Comparison of ENCODE assay signal across 1 cellular context in genomic region chr15:63473999-63474809, GRCh38.
TF ChIP-seq lines count a peak whose summit lies in the region.

No MANE protein-coding gene starts in this region.

TF ChIP-seq in HepG2, 621 proteins besides CTCF, POLR2A, EP300 and RAD21 (continued from another document and continues in another):
- peak; percentile 70; the same call in 1 of the 2 replicates for TF ChIP-seq HMGXB3 (CRISPR knock-in tag; IDR thresholded peaks at IDR 0.05; ENCODE audit: borderline replicate concordance)
- TF ChIP-seq ZNF513 (CRISPR knock-in tag; conservative IDR thresholded peaks at IDR 0.05) = no peak
- 0 out of 2 replicates have a peak, but pooled peaks have one; percentile 56 for TF ChIP-seq PRDM10 (CRISPR knock-in tag; IDR thresholded peaks at IDR 0.05; ENCODE audit: low read depth)
- TF ChIP-seq ZNF891 (CRISPR knock-in tag; IDR thresholded peaks at IDR 0.05) = no peak
- TF ChIP-seq, protein P1, sequence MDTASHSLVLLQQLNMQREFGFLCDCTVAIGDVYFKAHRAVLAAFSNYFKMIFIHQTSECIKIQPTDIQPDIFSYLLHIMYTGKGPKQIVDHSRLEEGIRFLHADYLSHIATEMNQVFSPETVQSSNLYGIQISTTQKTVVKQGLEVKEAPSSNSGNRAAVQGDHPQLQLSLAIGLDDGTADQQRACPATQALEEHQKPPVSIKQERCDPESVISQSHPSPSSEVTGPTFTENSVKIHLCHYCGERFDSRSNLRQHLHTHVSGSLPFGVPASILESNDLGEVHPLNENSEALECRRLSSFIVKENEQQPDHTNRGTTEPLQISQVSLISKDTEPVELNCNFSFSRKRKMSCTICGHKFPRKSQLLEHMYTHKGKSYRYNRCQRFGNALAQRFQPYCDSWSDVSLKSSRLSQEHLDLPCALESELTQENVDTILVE (CRISPR knock-in tag; IDR thresholded peaks at IDR 0.05) = peak; percentile 76
- TF ChIP-seq ZMYM4 (CRISPR knock-in tag; IDR thresholded peaks at IDR 0.05) = peak; percentile 79
- TF ChIP-seq ZSCAN12 (CRISPR knock-in tag; IDR thresholded peaks at IDR 0.05) = peak; percentile 64; the same call in 1 of the 2 replicates
- TF ChIP-seq, protein P2, sequence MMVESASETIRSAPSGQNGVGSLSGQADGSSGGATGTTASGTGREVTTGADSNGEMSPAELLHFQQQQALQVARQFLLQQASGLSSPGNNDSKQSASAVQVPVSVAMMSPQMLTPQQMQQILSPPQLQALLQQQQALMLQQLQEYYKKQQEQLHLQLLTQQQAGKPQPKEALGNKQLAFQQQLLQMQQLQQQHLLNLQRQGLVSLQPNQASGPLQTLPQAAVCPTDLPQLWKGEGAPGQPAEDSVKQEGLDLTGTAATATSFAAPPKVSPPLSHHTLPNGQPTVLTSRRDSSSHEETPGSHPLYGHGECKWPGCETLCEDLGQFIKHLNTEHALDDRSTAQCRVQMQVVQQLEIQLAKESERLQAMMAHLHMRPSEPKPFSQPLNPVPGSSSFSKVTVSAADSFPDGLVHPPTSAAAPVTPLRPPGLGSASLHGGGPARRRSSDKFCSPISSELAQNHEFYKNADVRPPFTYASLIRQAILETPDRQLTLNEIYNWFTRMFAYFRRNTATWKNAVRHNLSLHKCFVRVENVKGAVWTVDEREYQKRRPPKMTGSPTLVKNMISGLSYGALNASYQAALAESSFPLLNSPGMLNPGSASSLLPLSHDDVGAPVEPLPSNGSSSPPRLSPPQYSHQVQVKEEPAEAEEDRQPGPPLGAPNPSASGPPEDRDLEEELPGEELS (CRISPR knock-in tag; IDR thresholded peaks at IDR 0.05) = peak; percentile 94
- peak; percentile 82 for TF ChIP-seq ARID3A (IDR thresholded peaks at IDR 0.05; ENCODE audit: low read depth, low read length)
- TF ChIP-seq HDAC1 (CRISPR knock-in tag; IDR thresholded peaks at IDR 0.05) = peak; percentile 93
- TF ChIP-seq ZFP82 (CRISPR knock-in tag; IDR thresholded peaks at IDR 0.05; ENCODE audit: borderline replicate concordance) = peak; percentile 82; the same call in 1 of the 2 replicates
- no peak for TF ChIP-seq ZIK1 (CRISPR knock-in tag; IDR thresholded peaks at IDR 0.05; ENCODE audit: borderline replicate concordance, low read depth)
- peak; percentile 58; the same call in 1 of the 2 replicates for TF ChIP-seq IRF9 (CRISPR knock-in tag; IDR thresholded peaks at IDR 0.05; ENCODE audit: borderline replicate concordance)
- TF ChIP-seq ZFAT (CRISPR knock-in tag; conservative IDR thresholded peaks at IDR 0.05) = no peak
- TF ChIP-seq ELF4 (CRISPR knock-in tag; IDR thresholded peaks at IDR 0.05; ENCODE audit: borderline replicate concordance) = no peak; the same call in 1 of the 2 replicates
- no peak for TF ChIP-seq RORA (CRISPR knock-in tag; IDR thresholded peaks at IDR 0.05)
- peak; percentile 19; the same call in 1 of the 2 replicates for TF ChIP-seq GABPB1 (CRISPR knock-in tag; IDR thresholded peaks at IDR 0.05)
- TF ChIP-seq HDAC6 (IDR thresholded peaks at IDR 0.05; ENCODE audit: low read depth, low read length) = no peak
- TF ChIP-seq ASH2L (IDR thresholded peaks at IDR 0.05; ENCODE audit: insufficient read length, low read depth, low read length) = peak; percentile 91
- TF ChIP-seq, protein P3, sequence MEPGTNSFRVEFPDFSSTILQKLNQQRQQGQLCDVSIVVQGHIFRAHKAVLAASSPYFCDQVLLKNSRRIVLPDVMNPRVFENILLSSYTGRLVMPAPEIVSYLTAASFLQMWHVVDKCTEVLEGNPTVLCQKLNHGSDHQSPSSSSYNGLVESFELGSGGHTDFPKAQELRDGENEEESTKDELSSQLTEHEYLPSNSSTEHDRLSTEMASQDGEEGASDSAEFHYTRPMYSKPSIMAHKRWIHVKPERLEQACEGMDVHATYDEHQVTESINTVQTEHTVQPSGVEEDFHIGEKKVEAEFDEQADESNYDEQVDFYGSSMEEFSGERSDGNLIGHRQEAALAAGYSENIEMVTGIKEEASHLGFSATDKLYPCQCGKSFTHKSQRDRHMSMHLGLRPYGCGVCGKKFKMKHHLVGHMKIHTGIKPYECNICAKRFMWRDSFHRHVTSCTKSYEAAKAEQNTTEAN (CRISPR knock-in tag; conservative IDR thresholded peaks at IDR 0.05) = peak; percentile 82; the same call in 1 of the 2 replicates
- peak; percentile 52; the same call in 1 of the 2 replicates for TF ChIP-seq FOXA1 (IDR thresholded peaks at IDR 0.05)
- peak; percentile 91 for TF ChIP-seq FOXA1 (CRISPR knock-in tag; IDR thresholded peaks at IDR 0.05)
- TF ChIP-seq, protein P4, sequence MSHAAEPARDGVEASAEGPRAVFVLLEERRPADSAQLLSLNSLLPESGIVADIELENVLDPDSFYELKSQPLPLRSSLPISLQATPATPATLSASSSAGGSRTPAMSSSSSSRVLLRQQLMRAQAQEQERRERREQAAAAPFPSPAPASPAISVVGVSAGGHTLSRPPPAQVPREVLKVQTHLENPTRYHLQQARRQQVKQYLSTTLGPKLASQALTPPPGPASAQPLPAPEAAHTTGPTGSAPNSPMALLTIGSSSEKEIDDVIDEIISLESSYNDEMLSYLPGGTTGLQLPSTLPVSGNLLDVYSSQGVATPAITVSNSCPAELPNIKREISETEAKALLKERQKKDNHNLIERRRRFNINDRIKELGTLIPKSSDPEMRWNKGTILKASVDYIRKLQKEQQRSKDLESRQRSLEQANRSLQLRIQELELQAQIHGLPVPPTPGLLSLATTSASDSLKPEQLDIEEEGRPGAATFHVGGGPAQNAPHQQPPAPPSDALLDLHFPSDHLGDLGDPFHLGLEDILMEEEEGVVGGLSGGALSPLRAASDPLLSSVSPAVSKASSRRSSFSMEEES (CRISPR knock-in tag; IDR thresholded peaks at IDR 0.05) = no peak
- TF ChIP-seq, protein P5, sequence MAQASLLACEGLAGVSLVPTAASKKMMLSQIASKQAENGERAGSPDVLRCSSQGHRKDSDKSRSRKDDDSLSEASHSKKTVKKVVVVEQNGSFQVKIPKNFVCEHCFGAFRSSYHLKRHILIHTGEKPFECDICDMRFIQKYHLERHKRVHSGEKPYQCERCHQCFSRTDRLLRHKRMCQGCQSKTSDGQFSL (CRISPR knock-in tag; IDR thresholded peaks at IDR 0.05) = 0 out of 2 replicates have a peak, but pooled peaks have one; percentile 19
- TF ChIP-seq SALL2 (CRISPR knock-in tag; IDR thresholded peaks at IDR 0.05) = 0 out of 2 replicates have a peak, but pooled peaks have one; percentile 60
- TF ChIP-seq ZFY (CRISPR knock-in tag; IDR thresholded peaks at IDR 0.05) = peak; percentile 57
- TF ChIP-seq ZNF260 (CRISPR knock-in tag; IDR thresholded peaks at IDR 0.05; ENCODE audit: borderline replicate concordance, low read depth) = no peak
- no peak for TF ChIP-seq THAP8 (CRISPR knock-in tag; IDR thresholded peaks at IDR 0.05; ENCODE audit: borderline replicate concordance)
- TF ChIP-seq, protein P6, sequence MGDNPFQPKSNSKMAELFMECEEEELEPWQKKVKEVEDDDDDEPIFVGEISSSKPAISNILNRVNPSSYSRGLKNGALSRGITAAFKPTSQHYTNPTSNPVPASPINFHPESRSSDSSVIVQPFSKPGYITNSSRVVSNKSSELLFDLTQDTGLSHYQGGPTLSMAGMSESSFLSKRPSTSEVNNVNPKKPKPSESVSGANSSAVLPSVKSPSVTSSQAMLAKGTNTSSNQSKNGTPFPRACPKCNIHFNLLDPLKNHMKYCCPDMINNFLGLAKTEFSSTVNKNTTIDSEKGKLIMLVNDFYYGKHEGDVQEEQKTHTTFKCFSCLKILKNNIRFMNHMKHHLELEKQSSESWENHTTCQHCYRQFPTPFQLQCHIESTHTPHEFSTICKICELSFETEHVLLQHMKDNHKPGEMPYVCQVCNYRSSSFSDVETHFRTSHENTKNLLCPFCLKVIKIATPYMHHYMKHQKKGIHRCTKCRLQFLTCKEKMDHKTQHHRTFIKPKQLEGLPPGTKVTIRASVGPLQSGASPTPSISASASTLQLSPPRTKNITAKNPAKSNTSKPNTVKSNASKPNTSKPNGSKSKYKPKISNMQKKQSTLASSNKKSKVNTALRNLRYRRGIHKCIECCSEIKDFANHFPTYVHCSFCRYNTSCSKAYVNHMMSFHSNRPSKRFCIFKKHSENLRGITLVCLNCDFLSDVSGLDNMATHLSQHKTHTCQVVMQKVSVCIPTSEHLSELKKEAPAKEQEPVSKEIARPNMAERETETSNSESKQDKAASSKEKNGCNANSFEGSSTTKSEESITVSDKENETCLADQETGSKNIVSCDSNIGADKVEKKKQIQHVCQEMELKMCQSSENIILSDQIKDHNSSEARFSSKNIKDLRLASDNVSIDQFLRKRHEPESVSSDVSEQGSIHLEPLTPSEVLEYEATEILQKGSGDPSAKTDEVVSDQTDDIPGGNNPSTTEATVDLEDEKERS (CRISPR knock-in tag; IDR thresholded peaks at IDR 0.05) = peak; percentile 61; the same call in 1 of the 2 replicates
